8 cellular contexts compared by ENCODE assay signal in genomic region chr19:19597809-19598306, GRCh38. TPM values are rescaled to one million over a fixed set of nuclear protein-coding genes. Genes with fewer than 3 reads are reported as not detected.
A peak's percentile ranks its signal among the peaks of the same experiment; 100 is the strongest.
DNase-seq lines count a peak whose midpoint lies in the region; ATAC-seq and TF ChIP-seq lines count a peak whose summit lies in the region.

No MANE protein-coding gene starts in this region.

- ATAC-seq in GM18499 (IDR thresholded peaks at IDR 0.05; ENCODE audit: insufficient read depth, unreplicated experiment) = peak; percentile 57
- peak; percentile 70 for ATAC-seq in HG02759 (IDR thresholded peaks at IDR 0.05; ENCODE audit: unreplicated experiment)
- no peak for ATAC-seq in HG02840 (IDR thresholded peaks at IDR 0.05; ENCODE audit: low FRiP score, unreplicated experiment)

- TF ChIP-seq CTCF in coronary artery (IDR thresholded peaks at IDR 0.05) = no peak

- H3K27ac ChIP-seq in coronary artery = no peak overlapping the region

- DNase-seq in T-helper 9 cell (peak; percentile 32), kidney tubule cell (ENCODE audit: low spot score) (peak; percentile 31), dermis blood vessel endothelial cell (no peak), posterior cingulate gyrus (no peak), coronary artery (ENCODE audit: low spot score) (no peak)

- intact Hi-C loops in posterior cingulate gyrus (cut with DNase I) = no loop called here

- no peak overlapping the region for H3K4me3 ChIP-seq in coronary artery

RNA-seq across cellular contexts. Expression of gene PBX4, which starts 20.6 kb away (rescaled TPM):
- total RNA-seq in dermis blood vessel endothelial cell = 0.05 TPM in 1 of 2 replicates, not detected in the other

RNA-seq across cellular contexts. Expression of gene LPAR2, which starts 30.2 kb away (rescaled TPM):
- 0.42 and 1.0 TPM in 2 replicates for total RNA-seq in dermis blood vessel endothelial cell

RNA-seq across cellular contexts. Expression of gene GMIP, which starts 45.6 kb away (rescaled TPM):
- 6.5 and 12.6 TPM in 2 replicates for total RNA-seq in dermis blood vessel endothelial cell

RNA-seq across cellular contexts. Expression of gene CILP2, which starts 59.8 kb away (rescaled TPM):
- 0.17 TPM in 1 of 2 replicates, not detected in the other for total RNA-seq in dermis blood vessel endothelial cell

Comparison
In these comparisons a context has a peak if more than half of its experiments do, and no peak if none do; other contexts are left out.
1. DNase-seq: peak in T-helper 9 cell (single experiment) and kidney tubule cell (single experiment); none in dermis blood vessel endothelial cell (single experiment), posterior cingulate gyrus (0 of 10) and coronary artery (single experiment).